In the genomic region with DNA sequence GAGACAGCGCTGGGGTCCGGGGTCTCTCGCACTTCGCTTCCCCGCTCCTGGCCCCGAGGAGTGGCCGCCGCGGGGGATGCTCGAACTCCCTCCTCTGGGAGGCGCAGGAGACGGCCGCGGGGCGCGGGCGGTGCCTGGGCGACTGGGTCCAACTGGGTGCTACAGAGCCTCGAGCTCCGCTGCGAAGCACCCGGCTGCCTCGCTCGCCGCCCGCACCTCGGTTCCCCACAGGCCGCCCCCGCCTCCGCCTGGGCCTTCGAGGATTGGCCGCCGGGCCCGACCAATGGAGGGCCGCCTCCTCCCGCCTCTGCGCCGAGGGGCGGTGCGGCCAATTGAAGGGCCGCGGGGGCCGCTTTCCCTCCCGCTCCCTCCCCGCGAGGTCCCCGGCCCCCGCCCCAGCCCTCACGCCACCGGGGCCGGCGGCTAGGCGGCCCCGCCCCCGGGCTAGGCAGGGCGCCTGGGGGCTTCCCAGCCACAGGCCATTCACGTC, we compare ENCODE assay signal across 8 cellular contexts. TPM values are rescaled to one million over a fixed set of nuclear protein-coding genes. Genes with fewer than 3 reads are reported as not detected.
DNase-seq lines count a peak whose midpoint lies in the region; ATAC-seq and TF ChIP-seq lines count a peak whose summit lies in the region.

A gene (minus strand): TSS at position 196 of the 490 bp plus-strand sequence. CDS start 216 bp downstream, outside the sequence.

- peak within 1 kb of the TSS; percentile 43 for H3K27ac ChIP-seq in KOPT-K1 (ENCODE audit: low read depth, low read length, poor library complexity, severe bottlenecking)
- H3K27ac ChIP-seq in heart left ventricle, result peak within 1 kb of the TSS; percentile 95 to 100 (median 97)
- peak within 1 kb of the TSS; percentile 99 for H3K27ac ChIP-seq in tibial artery

- TF ChIP-seq CTCF in heart left ventricle (IDR thresholded peaks at IDR 0.05) (no peak), tibial artery (IDR thresholded peaks at IDR 0.05) (no peak)

- WGBS in heart left ventricle, 4 donors, result 0% methylated on average over 17 to 57 of the region's 57 CpGs

- H3K4me3 ChIP-seq in heart left ventricle (peak within 1 kb of the TSS; percentile 69 to 95 (median 80)), tibial artery (peak within 1 kb of the TSS; percentile 86 to 93)

- DNase-seq in DMS53 treated with DMSO at 0.1 percent for 48 hours (lab: John Stamatoyannopoulos, UW; ENCODE audit: unreplicated experiment) (peak; percentile 95), amniotic stem cell (lab: John Stamatoyannopoulos, UW) (peak; percentile 76), heart left ventricle (peak; percentile 94 to 96 (median 95)), pons (ENCODE audit: low spot score) (peak; percentile 92), tibial artery (peak; percentile 90 to 97)

- ATAC-seq in GM21825 (IDR thresholded peaks at IDR 0.05; ENCODE audit: unreplicated experiment) (peak; percentile 91), SK-N-SH treated with all-trans-retinoic acid at 6 μM for 48 hours (peak; percentile 92), heart left ventricle (peak; percentile 92 to 96 (median 94))

- intact Hi-C loops in heart left ventricle (cut with DNase I), result loop anchor here in 9 of 10 donors (1.0 to 10.0 kb wide), 13 partner anchors 35 to 118 kb away; no protein-coding TSS in a partner anchor
- intact Hi-C loops in tibial artery (cut with DNase I; ENCODE audit: low total_unique reads), result loop anchor here (5.0 kb wide), 1 partner anchor 105 kb away; no protein-coding TSS in a partner anchor

- H3K9me3 ChIP-seq in KOPT-K1 (ENCODE audit: insufficient read depth, low read length, poor library complexity, severe bottlenecking) (no peaks in the 10 kb centered on the region), heart left ventricle (no peaks in the 10 kb centered on the region), tibial artery (no peaks in the 10 kb centered on the region)

- H3K4me1 ChIP-seq in heart left ventricle (peaks cover 8 to 59% (median 43%) of the 10 kb centered on the region in 12 donors), tibial artery (peaks cover 0 to 59% (median 39%) of the 10 kb centered on the region in 4 donors)

- H3K27me3 ChIP-seq in heart left ventricle (peaks cover 0 to 24% (median 0%) of the 10 kb centered on the region in 9 donors), tibial artery (no peaks in the 10 kb centered on the region)

- TF ChIP-seq POLR2A in heart left ventricle (IDR thresholded peaks at IDR 0.05), result peak; percentile 76 to 98

- H3K36me3 ChIP-seq in KOPT-K1 (ENCODE audit: insufficient read depth, low read length) (no peaks in the 10 kb centered on the region), heart left ventricle (peaks cover 0 to 5% (median 0%) of the 10 kb centered on the region in 9 donors), tibial artery (peaks cover 0 to 8% (median 0%) of the 10 kb centered on the region in 3 donors)

TF ChIP-seq in SK-N-SH treated with all-trans-retinoic acid at 6 μM for 48 hours, 23 proteins besides CTCF, POLR2A, EP300 and RAD21:
- TF ChIP-seq ZNF70 (CRISPR knock-in tag; IDR thresholded peaks at IDR 0.05) (no peak), GLIS3 (CRISPR knock-in tag; IDR thresholded peaks at IDR 0.05) (peak; percentile 63; the same call in 1 of the 2 replicates)

RNA-seq across cellular contexts. Expression of the gene that starts here (rescaled TPM):
- total RNA-seq in heart left ventricle, result 100 to 1,000 TPM in 1 of 9 donors, 10 to 100 TPM in 8; 53.0 to 115 (median 74.1) TPM
- polyA plus RNA-seq in heart left ventricle, result 10 to 100 TPM; 23.8 to 63.4 TPM

Comparison
In these comparisons a context has a peak if more than half of its experiments do, and no peak if none do; other contexts are left out.
1. Peak in every context shown above with its lines: DNase-seq, ATAC-seq, H3K4me3 ChIP-seq and H3K27ac ChIP-seq.
2. H3K27ac ChIP-seq: peak in every context shown above with its lines; median percentile 99 in tibial artery; 97 in heart left ventricle; 43 in KOPT-K1.